ENCODE assay signal across 24 cellular contexts in the genomic region with DNA sequence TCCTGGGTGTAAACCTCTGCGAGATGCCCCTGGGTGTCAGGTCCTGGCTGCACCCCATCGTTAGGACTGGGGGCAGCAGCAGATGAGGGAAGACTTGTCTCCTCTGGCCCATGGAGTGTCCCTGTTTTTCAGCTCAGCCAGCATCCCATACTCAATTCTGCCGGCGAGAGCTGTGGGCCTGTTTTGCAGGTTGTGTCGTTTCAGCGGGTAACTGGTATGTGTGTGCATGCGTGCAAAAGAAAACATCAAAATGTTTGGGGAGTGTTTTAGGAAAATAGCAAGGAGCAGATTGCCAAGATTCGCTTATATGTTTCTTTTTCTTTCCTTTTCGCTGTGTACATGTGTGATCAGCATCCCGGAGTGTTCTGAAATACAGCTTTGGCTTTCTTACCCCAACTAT. TPM values are rescaled to one million over a fixed set of nuclear protein-coding genes. Genes with fewer than 3 reads are reported as not detected.
DNase-seq lines count a peak whose midpoint lies in the region; ATAC-seq, FAIRE-seq and TF ChIP-seq lines count a peak whose summit lies in the region.
"Had no signal": no experiment of that assay in that cellular context is flagged by ENCODE, and none has a peak within 500 bp of the region (broad histone marks: within the 10 kb centered on the region; RNA-seq: fewer than 3 reads in every experiment).

No MANE protein-coding gene starts in this region.

- H3K9me3 Mint-ChIP-seq in brain: peaks cover 0 to 2% (median 0%) of the 10 kb centered on the region in 5 experiments
- H3K9me3 Mint-ChIP-seq in naive thymus-derived CD8-positive, alpha-beta T cell: no peaks in the 10 kb centered on the region
- H3K9me3 Mint-ChIP-seq: CD8-positive, alpha-beta memory T cell; HFFc6 had no signal

- peak overlapping the region; percentile 8 to 87 (median 70) for H3K27ac Mint-ChIP-seq in brain
- peak overlapping the region in 6 of 10 donors; percentile 3 to 51 (median 11) for H3K27ac Mint-ChIP-seq in naive thymus-derived CD8-positive, alpha-beta T cell
- H3K27ac Mint-ChIP-seq: HFFc6 had no signal

- no peak for DNase-seq in naive thymus-derived CD8-positive, alpha-beta T cell
- DNase-seq in psoas muscle (no peak), GM19239 (ENCODE audit: insufficient read length, low spot score) (no peak), colonic mucosa (no peak)
- no peak for DNase-seq in stimulated activated CD8-positive, alpha-beta memory T cell treated with anti-CD3 and anti-CD28 coated beads, Interleukin-4, amount 100 ng/mL, for 48 hours
- DNase-seq: CD8-positive, alpha-beta memory T cell; DMS53; EL; H7; HFFc6; IMR-90; NCI-H2081; NCI-H2171 treated with DMSO at 0.1 percent for 48 hours; NCI-H524 treated with DMSO at 0.1 percent for 48 hours; NCI-H82; Peyer's patch; SJCRH30 had no signal

- H3K4me3 Mint-ChIP-seq in brain: peak overlapping the region in 3 of 5 experiments; percentile 0 to 7 (median 3)
- no peak overlapping the region for H3K4me3 Mint-ChIP-seq in naive thymus-derived CD8-positive, alpha-beta T cell
- H3K4me3 Mint-ChIP-seq: CD8-positive, alpha-beta memory T cell; HFFc6 had no signal

- no peak overlapping the region for H3K9ac ChIP-seq in colonic mucosa (ENCODE audit: low read depth in 2 of 2, low read length in 2 of 2)
- H3K9ac ChIP-seq: KMS-11 had no signal

- H3K27me3 Mint-ChIP-seq in brain: peaks cover 3% of the 10 kb centered on the region
- H3K27me3 Mint-ChIP-seq in naive thymus-derived CD8-positive, alpha-beta T cell: no peaks in the 10 kb centered on the region
- H3K27me3 Mint-ChIP-seq: CD8-positive, alpha-beta memory T cell had no signal

- H3K4me3 ChIP-seq in HEK293 (ENCODE audit: low read depth, low read length) (no peak overlapping the region), psoas muscle (no peak overlapping the region), colonic mucosa (no peak overlapping the region)
- H3K4me3 ChIP-seq: Peyer's patch, SJCRH30 had no signal

- peaks cover 26% of the 10 kb centered on the region for H3K36me3 Mint-ChIP-seq in brain
- H3K36me3 Mint-ChIP-seq in naive thymus-derived CD8-positive, alpha-beta T cell: peaks cover 0 to 34% (median 0%) of the 10 kb centered on the region in 3 donors

- intact Hi-C loops in psoas muscle (cut with DNase I): no loop called here
- intact Hi-C loops in colonic mucosa (cut with DNase I): no loop called here

- H3K36me3 ChIP-seq in HEK293 (ENCODE audit: control insufficient read depth in 2 of 2, insufficient read depth in 1 of 2, low read length in 2 of 2) (peaks cover 0 to 9% of the 10 kb centered on the region in 2 experiments; a peak in 2 of 3 replicates), psoas muscle (ENCODE audit: insufficient read depth in 1 of 2, low read depth in 1 of 2) (no peaks in the 10 kb centered on the region), colonic mucosa (no peaks in the 10 kb centered on the region)
- H3K36me3 ChIP-seq: Peyer's patch, SJCRH30 had no signal

- no peak for ATAC-seq in naive thymus-derived CD8-positive, alpha-beta T cell
- ATAC-seq in psoas muscle: no peak
- no peak for ATAC-seq in HG03378 (IDR thresholded peaks at IDR 0.05; ENCODE audit: unreplicated experiment)

- WGBS in psoas muscle, 3 donors: 91 to 92% (median 92%) methylated on average over 10 of the region's 10 CpGs

- H3K4me1 Mint-ChIP-seq in brain: peaks cover 98% of the 10 kb centered on the region
- H3K4me1 Mint-ChIP-seq in naive thymus-derived CD8-positive, alpha-beta T cell: peaks cover 36 to 71% (median 65%) of the 10 kb centered on the region in 4 donors

- FAIRE-seq in GM19239 (lab: Jason Lieb, UNC): no peak
- FAIRE-seq: A204.1, D721Med had no signal

- peaks cover 35% of the 10 kb centered on the region for H3K4me1 ChIP-seq in HEK293 (ENCODE audit: control insufficient read depth, insufficient read depth, low read length)
- H3K4me1 ChIP-seq in psoas muscle: peaks cover 73% of the 10 kb centered on the region
- H3K4me1 ChIP-seq in colonic mucosa: peaks cover 8% of the 10 kb centered on the region

- CTCF ChIA-PET in HEK293 (lab: Yijun Ruan, JAX): interaction anchor here (0.6 to 1.6 kb wide), 2 partner anchors 48 to 276 kb away, joined by 3 to 4 read pairs; no protein-coding TSS in a partner anchor

- POLR2A ChIA-PET in HEK293 (lab: Yijun Ruan, JAX): no interaction called here
- POLR2A ChIA-PET in naive thymus-derived CD8-positive, alpha-beta T cell (lab: Charles Lee): no interaction called here

- H3K27ac ChIP-seq in HEK293 (ENCODE audit: extremely low read depth, low read depth, low read length) (no peak overlapping the region), psoas muscle (peak overlapping the region; percentile 91), colonic mucosa (no peak overlapping the region)
- H3K27ac ChIP-seq: C4-2B, KMS-11, Peyer's patch, SJCRH30 had no signal

- H3K9me3 ChIP-seq in HEK293 (ENCODE audit: control insufficient read depth, insufficient read depth, low read depth, low read length): no peaks in the 10 kb centered on the region
- H3K9me3 ChIP-seq in psoas muscle: no peaks in the 10 kb centered on the region
- H3K9me3 ChIP-seq in colonic mucosa: no peaks in the 10 kb centered on the region
- H3K9me3 ChIP-seq: Peyer's patch, SJCRH30 had no signal

- TF ChIP-seq CTCF in HEK293 (tag by site-specific recombination; IDR thresholded peaks at IDR 0.05): no peak
- TF ChIP-seq CTCF in brain (conservative IDR thresholded peaks at IDR 0.05): no peak
- no peak for TF ChIP-seq CTCF in psoas muscle (IDR thresholded peaks at IDR 0.05)
- TF ChIP-seq CTCF in colonic mucosa (IDR thresholded peaks at IDR 0.05): no peak

- no peaks in the 10 kb centered on the region for H3K27me3 ChIP-seq in psoas muscle (ENCODE audit: insufficient read depth in 3 of 3, low read length in 2 of 3)
- no peaks in the 10 kb centered on the region for H3K27me3 ChIP-seq in colonic mucosa
- H3K27me3 ChIP-seq: Peyer's patch, SJCRH30 had no signal

TF ChIP-seq in HEK293, 187 proteins besides CTCF, POLR2A, EP300 and RAD21:
- TF ChIP-seq ZBTB20 (tag by site-specific recombination; IDR thresholded peaks at IDR 0.05): 0 out of 2 replicates have a peak, but pooled peaks have one; percentile 1
- TF ChIP-seq ZNF549 (tag by site-specific recombination; IDR thresholded peaks at IDR 0.05): no peak
- TF ChIP-seq ZNF423 (tag by site-specific recombination; IDR thresholded peaks at IDR 0.05): no peak
- no peak for TF ChIP-seq ZNF132 (tag by site-specific recombination; IDR thresholded peaks at IDR 0.05; ENCODE audit: borderline replicate concordance)
- TF ChIP-seq ZNF146 (tag by site-specific recombination; IDR thresholded peaks at IDR 0.05): no peak
- no peak for TF ChIP-seq ELK4 (IDR thresholded peaks at IDR 0.05; ENCODE audit: borderline replicate concordance, low read depth, low read length)
- no peak for TF ChIP-seq BCL11A (tag by site-specific recombination; IDR thresholded peaks at IDR 0.05; ENCODE audit: low read depth)

RNA-seq across cellular contexts. Expression of gene MSI2, which starts 34.6 kb away (rescaled TPM):
- polyA plus RNA-seq in brain (ENCODE audit: insufficient read depth, low read depth, low replicate concordance): 79.1 TPM
- 100 to 1,000 TPM; 122 to 136 TPM for total RNA-seq in naive thymus-derived CD8-positive, alpha-beta T cell
- polyA plus RNA-seq in naive thymus-derived CD8-positive, alpha-beta T cell: 1 to 10 TPM; 2.5 to 4.9 (median 3.8) TPM
- 100 to 1,000 TPM in 2 of 4 donors, 10 to 100 TPM in 2; 87.1 to 133 (median 110) TPM for total RNA-seq in psoas muscle
- polyA plus RNA-seq in psoas muscle: 10 to 100 TPM; 37.6 to 85.8 (median 50.2) TPM
- 10 to 100 TPM; 61.6 to 75.4 TPM for total RNA-seq in colonic mucosa

Comparison
In these comparisons a context has a peak if more than half of its experiments do, and no peak if none do; other contexts are left out.
1. H3K4me3 Mint-ChIP-seq: peak in brain (3 of 5); none in naive thymus-derived CD8-positive, alpha-beta T cell (0 of 10).